In the genomic region with DNA sequence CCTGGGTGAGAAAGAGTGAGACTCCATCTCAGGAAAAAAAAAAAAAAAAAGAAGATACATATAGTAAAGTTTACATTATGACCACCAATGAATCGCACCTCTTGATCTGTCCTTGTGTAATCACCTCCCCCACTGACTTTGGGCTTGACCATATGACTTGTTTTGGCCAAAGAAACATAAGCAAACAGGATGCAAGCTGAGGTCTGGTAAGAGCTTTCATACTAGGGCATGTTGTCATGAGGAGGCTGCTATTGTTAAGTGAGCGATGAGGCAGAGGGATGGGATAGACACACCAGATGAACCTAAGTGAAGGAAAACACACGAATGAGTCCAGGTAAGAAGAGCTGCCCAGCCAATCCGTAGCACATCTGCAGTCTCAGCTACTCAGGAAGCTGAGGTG, we compare ENCODE assay signal across 29 cellular contexts. TPM values are rescaled to one million over a fixed set of nuclear protein-coding genes. Genes with fewer than 3 reads are reported as not detected.
DNase-seq lines count a peak whose midpoint lies in the region; ATAC-seq, FAIRE-seq and TF ChIP-seq lines count a peak whose summit lies in the region.
"Had no signal": no experiment of that assay in that cellular context is flagged by ENCODE, and none has a peak within 500 bp of the region (broad histone marks: within the 10 kb centered on the region; RNA-seq: fewer than 3 reads in every experiment).

No MANE protein-coding gene starts in this region.

- H3K4me3 ChIP-seq in GM23338 (no peak overlapping the region), mesendoderm (ENCODE audit: low read length) (no peak overlapping the region)
- H3K4me3 ChIP-seq: cardiac muscle cell, esophagus squamous epithelium, prostate gland, SJCRH30 had no signal

- H3K36me3 ChIP-seq in GM23338 (ENCODE audit: insufficient read depth): no peaks in the 10 kb centered on the region
- no peaks in the 10 kb centered on the region for H3K36me3 ChIP-seq in mesendoderm (ENCODE audit: control insufficient read depth, insufficient read depth, low read length)
- H3K36me3 ChIP-seq: cardiac muscle cell, esophagus squamous epithelium, neutrophil, prostate gland had no signal

- H2BK5ac ChIP-seq in mesendoderm (ENCODE audit: low read length): no peak overlapping the region

- no peaks in the 10 kb centered on the region for H3F3A ChIP-seq in GM23338 (replicated peaks; ENCODE audit: low read depth)

- H3K27ac Mint-ChIP-seq in GM23338 (no peak overlapping the region), chondrocyte (ENCODE audit: unreplicated experiment) (peak overlapping the region; percentile 33)
- H3K27ac Mint-ChIP-seq: activated CD8-positive, alpha-beta T cell treated with anti-CD3 and anti-CD28 coated beads for 36 hours; activated naive CD4-positive, alpha-beta T cell treated with anti-CD3 and anti-CD28 coated beads, Interleukin-2, amount 50 U/mL, for 24 hours; activated T-helper 17 cell treated with anti-CD3 and anti-CD28 coated beads, Interleukin-2, amount 50 U/mL, for 72 hours; CD4-positive, CD25-positive, alpha-beta regulatory T cell; immature natural killer cell; stimulated activated naive B cell treated with anti-CD40 and anti-IgM and Interleukin-4, amounts not matched to agents 10 μg/mL and 1 μg/mL and 100 μg/mL, for 72 hours had no signal

- H3K56ac ChIP-seq in mesendoderm (ENCODE audit: low read length): no peak overlapping the region

- peak; percentile 30 for ATAC-seq in GM23338
- ATAC-seq: activated CD8-positive, alpha-beta T cell treated with anti-CD3 and anti-CD28 coated beads for 36 hours; activated T-helper 17 cell treated with anti-CD3 and anti-CD28 coated beads, Interleukin-2, amount 50 U/mL, for 72 hours; left lobe of liver; stimulated activated naive B cell treated with anti-CD40 and anti-IgM and Interleukin-4, amounts not matched to agents 10 μg/mL and 1 μg/mL and 100 μg/mL, for 72 hours had no signal

- H3K9me3 Mint-ChIP-seq in GM23338: no peaks in the 10 kb centered on the region
- H3K9me3 Mint-ChIP-seq in chondrocyte (ENCODE audit: low read depth): peaks cover 11% of the 10 kb centered on the region
- H3K9me3 Mint-ChIP-seq: activated CD8-positive, alpha-beta T cell treated with anti-CD3 and anti-CD28 coated beads for 36 hours; activated naive CD4-positive, alpha-beta T cell treated with anti-CD3 and anti-CD28 coated beads, Interleukin-2, amount 50 U/mL, for 24 hours; activated T-helper 17 cell treated with anti-CD3 and anti-CD28 coated beads, Interleukin-2, amount 50 U/mL, for 72 hours; stimulated activated naive B cell treated with anti-CD40 and anti-IgM and Interleukin-4, amounts not matched to agents 10 μg/mL and 1 μg/mL and 100 μg/mL, for 72 hours had no signal

- H3K27me3 ChIP-seq in GM23338 (ENCODE audit: insufficient read depth): no peaks in the 10 kb centered on the region
- no peaks in the 10 kb centered on the region for H3K27me3 ChIP-seq in mesendoderm (ENCODE audit: insufficient read depth, low read length, poor library complexity)
- H3K27me3 ChIP-seq: cardiac muscle cell, esophagus squamous epithelium, SJCRH30 had no signal

- H3K4me3 Mint-ChIP-seq in GM23338 (no peak overlapping the region), chondrocyte (ENCODE audit: unreplicated experiment) (no peak overlapping the region)
- H3K4me3 Mint-ChIP-seq: activated CD8-positive, alpha-beta T cell treated with anti-CD3 and anti-CD28 coated beads for 36 hours; activated naive CD4-positive, alpha-beta T cell treated with anti-CD3 and anti-CD28 coated beads, Interleukin-2, amount 50 U/mL, for 24 hours; activated T-helper 17 cell treated with anti-CD3 and anti-CD28 coated beads, Interleukin-2, amount 50 U/mL, for 72 hours; CD4-positive, CD25-positive, alpha-beta regulatory T cell; immature natural killer cell; stimulated activated naive B cell treated with anti-CD40 and anti-IgM and Interleukin-4, amounts not matched to agents 10 μg/mL and 1 μg/mL and 100 μg/mL, for 72 hours had no signal

- H3K18ac ChIP-seq in mesendoderm (ENCODE audit: low read length): no peak overlapping the region

- no peak for TF ChIP-seq CTCF in GM23338 (conservative IDR thresholded peaks at IDR 0.05; ENCODE audit: low read depth in 2 of 2)
- no peak for TF ChIP-seq CTCF in chondrocyte (IDR thresholded peaks at IDR 0.05)

- H3K27ac ChIP-seq in GM23338 (ENCODE audit: low read depth): no peak overlapping the region
- peak overlapping the region; percentile 9 for H3K27ac ChIP-seq in mesendoderm (ENCODE audit: low read depth, low read length)
- H3K27ac ChIP-seq: esophagus squamous epithelium, neutrophil, prostate gland, SJCRH30 had no signal

- no peak overlapping the region for H4K5ac ChIP-seq in mesendoderm (ENCODE audit: low read length)

- H3K27me3 Mint-ChIP-seq in GM23338 (ENCODE audit: insufficient read depth, low read depth, poor library complexity) (peaks cover 2% of the 10 kb centered on the region), chondrocyte (ENCODE audit: low read depth) (no peaks in the 10 kb centered on the region)
- H3K27me3 Mint-ChIP-seq: stimulated activated naive B cell treated with anti-CD40 and anti-IgM and Interleukin-4, amounts not matched to agents 10 μg/mL and 1 μg/mL and 100 μg/mL, for 72 hours had no signal

- H4K8ac ChIP-seq in mesendoderm (ENCODE audit: low read depth, low read length): no peak overlapping the region

- H2AFZ ChIP-seq in GM23338: no peak overlapping the region

- no peak overlapping the region for H3K9ac ChIP-seq in mesendoderm (ENCODE audit: low read length)

- peak; percentile 28 for FAIRE-seq in HTR-8/SVneo (lab: Jason Lieb, UNC)
- FAIRE-seq in frontal cortex (lab: Jason Lieb, UNC): no peak
- FAIRE-seq: GM12892, H54 had no signal

- peaks cover 30% of the 10 kb centered on the region for H3K4me1 ChIP-seq in GM23338 (ENCODE audit: insufficient read depth)
- H3K4me1 ChIP-seq in mesendoderm (ENCODE audit: control insufficient read depth, low read depth, low read length): no peaks in the 10 kb centered on the region
- H3K4me1 ChIP-seq: esophagus squamous epithelium, prostate gland, SJCRH30 had no signal

- no peaks in the 10 kb centered on the region for H3K9me2 ChIP-seq in GM23338 (ENCODE audit: insufficient read depth)

- H3K23ac ChIP-seq in mesendoderm (ENCODE audit: low read length): no peak overlapping the region

- H3K79me2 ChIP-seq in GM23338 (replicated peaks; ENCODE audit: insufficient read depth) (peaks cover 100% of the 10 kb centered on the region), mesendoderm (ENCODE audit: control insufficient read depth, insufficient read depth, low read length) (peaks cover 74% of the 10 kb centered on the region)

- H3K4me1 Mint-ChIP-seq in GM23338 (peaks cover 19% of the 10 kb centered on the region; the same call in 2 of the 3 replicates), chondrocyte (ENCODE audit: low read depth) (peaks cover 72% of the 10 kb centered on the region)
- H3K4me1 Mint-ChIP-seq: activated naive CD4-positive, alpha-beta T cell treated with anti-CD3 and anti-CD28 coated beads, Interleukin-2, amount 50 U/mL, for 24 hours; activated T-helper 17 cell treated with anti-CD3 and anti-CD28 coated beads, Interleukin-2, amount 50 U/mL, for 72 hours; CD4-positive, CD25-positive, alpha-beta regulatory T cell; immature natural killer cell had no signal

- H3K4me2 ChIP-seq in GM23338: no peak overlapping the region
- H3K4me2 ChIP-seq in mesendoderm (ENCODE audit: low read length): no peak overlapping the region

- no peak overlapping the region for H3K4ac ChIP-seq in mesendoderm (ENCODE audit: low read depth, low read length)

- peaks cover 77% of the 10 kb centered on the region for H4K20me1 ChIP-seq in GM23338 (replicated peaks; ENCODE audit: insufficient read depth)

- H2BK15ac ChIP-seq in mesendoderm (replicated peaks; ENCODE audit: low read depth): no peak overlapping the region

- H3K36me3 Mint-ChIP-seq in GM23338 (ENCODE audit: low read depth) (peaks cover 71% of the 10 kb centered on the region), chondrocyte (ENCODE audit: low read depth) (peaks cover 25% of the 10 kb centered on the region)
- H3K36me3 Mint-ChIP-seq: CD4-positive, CD25-positive, alpha-beta regulatory T cell; immature natural killer cell had no signal

- no CpG with 5 or more reads among the region's 4 CpGs for WGBS in mesendoderm (ENCODE audit: extremely low coverage, insufficient coverage, low lambda C conversion rate)

- H2BK120ac ChIP-seq in mesendoderm (ENCODE audit: low read depth, low read length): no peak overlapping the region

- no peak overlapping the region for H2AK5ac ChIP-seq in mesendoderm (ENCODE audit: low read length)

- peaks cover 2% of the 10 kb centered on the region for H3K79me1 ChIP-seq in mesendoderm (ENCODE audit: low read length)

- DNase-seq in GM23338 (ENCODE audit: low spot score) (no peak), HTR-8/SVneo (ENCODE audit: insufficient read length, low spot score) (no peak), chondrocyte (ENCODE audit: low spot score) (no peak), mesendoderm (peak; percentile 31), NOMO-1 (lab: John Stamatoyannopoulos, UW; ENCODE audit: unreplicated experiment in 2 of 2) (no peak), frontal cortex (ENCODE audit: low spot score in 2 of 2) (no peak), MV-4-11 (lab: John Stamatoyannopoulos, UW) (no peak)
- DNase-seq: activated CD4-positive, CD25-positive, alpha-beta regulatory T cell treated with anti-CD3 and anti-CD28 coated beads, Interleukin-2, amount 50 U/mL, for 72 hours; activated CD8-positive, alpha-beta T cell treated with anti-CD3 and anti-CD28 coated beads for 36 hours; CD4-positive, CD25-positive, alpha-beta regulatory T cell; cortex of kidney; esophagus squamous epithelium; hypothalamus; immature natural killer cell; NCI-H1092; NCI-H187; NCI-H2227 treated with DMSO at 0.1 percent for 48 hours; SJCRH30; stimulated activated CD4-positive, alpha-beta T cell treated with anti-CD3 and anti-CD28 coated beads, Interleukin-15, amount 100 ng/mL, for 24 hours; stimulated activated naive B cell treated with anti-CD40 and anti-IgM and Interleukin-4, amounts not matched to agents 10 μg/mL and 1 μg/mL and 100 μg/mL, for 72 hours; T-helper 1 cell had no signal

TF ChIP-seq in GM23338, 12 proteins besides CTCF, POLR2A, EP300 and RAD21 (continues in another document):
- TF ChIP-seq ZNF114 (CRISPR knock-in tag; IDR thresholded peaks at IDR 0.05) (no peak), EZH2phosphoT487 (IDR thresholded peaks at IDR 0.05; ENCODE audit: unreplicated experiment) (no peak), NANOG (IDR thresholded peaks at IDR 0.05; ENCODE audit: borderline replicate concordance) (no peak), STAT1 (IDR thresholded peaks at IDR 0.05; ENCODE audit: unreplicated experiment) (no peak), EZH2 (IDR thresholded peaks at IDR 0.05; ENCODE audit: low read depth, unreplicated experiment) (no peak), CREB1 (CRISPR knock-in tag; IDR thresholded peaks at IDR 0.05; ENCODE audit: low read depth) (no peak)

RNA-seq across cellular contexts. Expression of a gene that starts 10.7 kb away (rescaled TPM):
- total RNA-seq in GM23338 (2014; rRNA removed; shearing (Covaris generic)): 184 and 196 TPM in 2 replicates
- 99.3 and 109 TPM in 2 replicates for polyA plus RNA-seq in GM23338 (2016; fragmentation: Nextera tagmentation; extraction: Ambion mirVana)
- total RNA-seq in chondrocyte: 208 to 457 TPM (median 434 TPM) in 3 replicates
- polyA plus RNA-seq in mesendoderm (2013, experiment 1 of 2): 217 TPM
- 221 TPM for polyA plus RNA-seq in mesendoderm (2013, experiment 2 of 2)
- 48.5 TPM for total RNA-seq in frontal cortex
- total RNA-seq: CD4-positive, CD25-positive, alpha-beta regulatory T cell had no signal
